In the genomic region with DNA sequence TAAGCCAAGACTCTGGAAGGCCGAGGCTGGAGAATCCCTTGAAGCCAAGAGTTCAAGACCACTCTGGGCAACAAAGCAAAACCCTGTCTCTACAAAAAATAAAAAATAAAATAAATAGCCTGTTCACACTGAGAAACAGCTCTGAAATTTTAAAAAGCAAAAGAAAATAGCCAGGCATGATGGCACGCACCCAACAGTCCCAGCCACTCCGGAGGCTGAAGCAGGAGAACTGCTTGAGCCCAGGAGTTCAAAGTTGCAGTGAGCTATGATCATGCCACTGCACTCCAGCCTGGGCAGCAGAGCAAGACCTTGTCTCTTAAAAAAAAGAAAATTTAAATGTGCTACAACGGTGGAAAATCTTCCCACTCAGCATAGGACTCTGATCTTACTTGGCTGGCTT, we compare ENCODE assay signal across 19 cellular contexts. TPM values are rescaled to one million over a fixed set of nuclear protein-coding genes. Genes with fewer than 3 reads are reported as not detected.
A peak's percentile ranks its signal among the peaks of the same experiment; 100 is the strongest.
DNase-seq lines count a peak whose midpoint lies in the region; ATAC-seq and TF ChIP-seq lines count a peak whose summit lies in the region.
"Had no signal": no experiment of that assay in that cellular context is flagged by ENCODE, and none has a peak within 500 bp of the region (broad histone marks: within the 10 kb centered on the region; RNA-seq: fewer than 3 reads in every experiment).

No MANE protein-coding gene starts in this region.

- peaks cover 7% of the 10 kb centered on the region for H3K36me3 ChIP-seq in mammary epithelial cell (ENCODE audit: insufficient read depth, low read length)
- H3K36me3 ChIP-seq in ovary = no peaks in the 10 kb centered on the region

- H3K9ac ChIP-seq in mammary epithelial cell (ENCODE audit: insufficient read depth, low read length) = no peak overlapping the region
- H3K9ac ChIP-seq: BLaER1, GM23248 had no signal

- H3K27me3 ChIP-seq in mammary epithelial cell (ENCODE audit: insufficient read depth, low read length) (no peaks in the 10 kb centered on the region), ovary (no peaks in the 10 kb centered on the region)
- H3K27me3 ChIP-seq: BLaER1 had no signal

- H3K4me3 Mint-ChIP-seq in MCF 10A (ENCODE audit: unreplicated experiment) (no peak overlapping the region), chondrocyte (ENCODE audit: unreplicated experiment) (no peak overlapping the region)
- H3K4me3 Mint-ChIP-seq: B cell; CD4-positive, CD25-positive, alpha-beta regulatory T cell; CD8-positive, alpha-beta T cell had no signal

- H3K4me1 Mint-ChIP-seq in MCF 10A (ENCODE audit: insufficient read depth, unreplicated experiment) = peaks cover 41% of the 10 kb centered on the region
- H3K4me1 Mint-ChIP-seq in chondrocyte (ENCODE audit: low read depth) = peaks cover 43% of the 10 kb centered on the region
- H3K4me1 Mint-ChIP-seq: B cell had no signal

- no peaks in the 10 kb centered on the region for H3K9me3 Mint-ChIP-seq in MCF 10A (ENCODE audit: unreplicated experiment)
- H3K9me3 Mint-ChIP-seq in chondrocyte (ENCODE audit: low read depth) = no peaks in the 10 kb centered on the region
- H3K9me3 Mint-ChIP-seq: CD4-positive, CD25-positive, alpha-beta regulatory T cell; CD8-positive, alpha-beta T cell had no signal

- H3K27ac ChIP-seq in mammary epithelial cell (ENCODE audit: insufficient read depth, low read depth, low read length) (no peak overlapping the region), ovary (no peak overlapping the region)
- H3K27ac ChIP-seq: 22Rv1, BLaER1, C4-2B, GM23248 had no signal

- H3K4me3 ChIP-seq in mammary epithelial cell (replicated peaks in 1 of 3; ENCODE audit: insufficient read depth in 1 of 3, low read depth in 2 of 3, low read length in 3 of 3) (no peak overlapping the region), ovary (no peak overlapping the region)
- H3K4me3 ChIP-seq: BLaER1, GM23248 had no signal

- intact Hi-C loops in mammary epithelial cell (cut with micrococcal nuclease) = no loop called here
- intact Hi-C loops in MCF 10A (cut with micrococcal nuclease) = no loop called here
- intact Hi-C loops in ovary (cut with DNase I) = no loop called here

- H3K9me3 ChIP-seq in mammary epithelial cell (replicated peaks; ENCODE audit: insufficient read depth, low read length) (no peaks in the 10 kb centered on the region), ovary (no peaks in the 10 kb centered on the region)
- H3K9me3 ChIP-seq: BLaER1, Caco-2 had no signal

- POLR2A ChIA-PET in MCF 10A (lab: Yijun Ruan, JAX) = interaction anchor here (0.6 to 3.7 kb wide), 2 partner anchors 13 to 51 kb away, joined by 3 to 42 read pairs; no protein-coding TSS in a partner anchor

- no peak for TF ChIP-seq POLR2A in ovary (IDR thresholded peaks at IDR 0.05)

- TSS peak; percentile 88 for BruUV-seq in mammary epithelial cell (replicated peaks; lab: Mats Ljungman, UMichigan)
- BruUV-seq in MCF 10A (replicated peaks; lab: Mats Ljungman, UMichigan) = no TSS peak

- CTCF ChIA-PET in mammary epithelial cell (lab: Charles Lee; ENCODE audit: low non-redundant PET) = no interaction called here
- CTCF ChIA-PET in MCF 10A (lab: Yijun Ruan, JAX) = interaction anchor here (1.7 to 3.5 kb wide), 3 partner anchors 13 to 79 kb away, joined by 11 to 26 read pairs (median 23); no protein-coding TSS in a partner anchor

- TF ChIP-seq EP300 in ovary (IDR thresholded peaks at IDR 0.05) = no peak

- H3K4me1 ChIP-seq in mammary epithelial cell (ENCODE audit: insufficient read depth, low read length) (peaks cover 48% of the 10 kb centered on the region), ovary (ENCODE audit: insufficient read depth) (peaks cover 5% of the 10 kb centered on the region)
- H3K4me1 ChIP-seq: BLaER1 had no signal

- H3K27me3 Mint-ChIP-seq in MCF 10A (ENCODE audit: insufficient read depth, unreplicated experiment) = no peaks in the 10 kb centered on the region
- no peaks in the 10 kb centered on the region for H3K27me3 Mint-ChIP-seq in chondrocyte (ENCODE audit: low read depth)
- H3K27me3 Mint-ChIP-seq: B cell; CD4-positive, CD25-positive, alpha-beta regulatory T cell had no signal

- peaks cover 9% of the 10 kb centered on the region for H3K36me3 Mint-ChIP-seq in MCF 10A (ENCODE audit: insufficient read depth, unreplicated experiment)
- peaks cover 1% of the 10 kb centered on the region for H3K36me3 Mint-ChIP-seq in chondrocyte (ENCODE audit: low read depth)

- in situ Hi-C loops in mammary epithelial cell (cut with MboI; ENCODE audit: low sequenced_read_pairs in 2 of 2) = no loop called here

- H3K27ac Mint-ChIP-seq in MCF 10A (ENCODE audit: low read depth, unreplicated experiment) (no peak overlapping the region), chondrocyte (ENCODE audit: unreplicated experiment) (peak overlapping the region; percentile 15)
- H3K27ac Mint-ChIP-seq: B cell; CD8-positive, alpha-beta T cell had no signal

- WGBS in mammary epithelial cell (ENCODE audit: low coverage, missing lambda C conversion rate) = 83% methylated on average over 4 of the region's 4 CpGs
- WGBS in ovary, 3 donors = 24 to 29% (median 27%) methylated on average over 4 of the region's 4 CpGs

- peaks cover 4% of the 10 kb centered on the region for H3K79me2 ChIP-seq in mammary epithelial cell (ENCODE audit: insufficient read depth, low read length)

- dilution Hi-C loops in mammary epithelial cell (cut with HindIII; ENCODE audit: low sequenced_read_pairs) = no loop called here

- no peak overlapping the region for H2AFZ ChIP-seq in mammary epithelial cell (ENCODE audit: low read depth, low read length)
- H2AFZ ChIP-seq: GM23248 had no signal

- DNase-seq in mammary epithelial cell (no peak), MCF 10A (ENCODE audit: unreplicated experiment) (no peak), chondrocyte (ENCODE audit: low spot score) (no peak), ovary (peak in 4 of 5 donors; percentile 21 to 60 (median 30)), iPS-NIHi11 (ENCODE audit: low spot score) (no peak)
- DNase-seq: Caco-2; CD4-positive, CD25-positive, alpha-beta regulatory T cell; CD8-positive, alpha-beta T cell; DMS153; DND-41; GM23248; H7; HCEC 1CT had no signal

- no peaks in the 10 kb centered on the region for H4K20me1 ChIP-seq in mammary epithelial cell (ENCODE audit: insufficient read depth, low read length)
- H4K20me1 ChIP-seq: BLaER1 had no signal

- no peak overlapping the region for H3K4me2 ChIP-seq in mammary epithelial cell (ENCODE audit: insufficient read depth, low read depth, low read length)
- H3K4me2 ChIP-seq: BLaER1 had no signal

- TF ChIP-seq CTCF in mammary epithelial cell (conservative IDR thresholded peaks at IDR 0.05 in 1 of 2, IDR thresholded peaks at IDR 0.05 in 1 of 2; ENCODE audit: extremely low read depth in 1 of 2, insufficient read depth in 1 of 2, low read depth in 1 of 2, low read length in 2 of 2) (no peak), MCF 10A (IDR thresholded peaks at IDR 0.05; ENCODE audit: unreplicated experiment) (no peak), chondrocyte (IDR thresholded peaks at IDR 0.05) (no peak), ovary (IDR thresholded peaks at IDR 0.05) (no peak)

- ATAC-seq in HG02973 (IDR thresholded peaks at IDR 0.05; ENCODE audit: unreplicated experiment) (no peak), HG03097 (IDR thresholded peaks at IDR 0.05; ENCODE audit: low FRiP score, unreplicated experiment) (no peak)
- ATAC-seq: CD8-positive, alpha-beta T cell had no signal

RNA-seq across cellular contexts. Expression of a gene that starts 52.7 kb away (rescaled TPM):
- 10 to 100 TPM; 38.8 to 42.9 TPM for total RNA-seq in mammary epithelial cell
- 25.9 TPM for polyA plus RNA-seq in mammary epithelial cell
- 65.9 TPM for polyA minus RNA-seq in mammary epithelial cell
- 22.7 and 26.3 TPM in 2 replicates for total RNA-seq in MCF 10A (2022)
- 8.5 to 12.1 TPM (median 8.7 TPM) in 3 replicates for total RNA-seq in chondrocyte
- 10 to 100 TPM in 6 of 7 donors, 1 to 10 TPM in 1; 9.4 to 24.9 (median 17.6) TPM for total RNA-seq in ovary
- 10 to 100 TPM in 1 of 2 donors, 1 to 10 TPM in 1; 8.0 to 14.3 TPM for polyA plus RNA-seq in ovary

Comparison
In these comparisons a context has a peak if more than half of its experiments do, and no peak if none do; other contexts are left out.
1. DNase-seq: peak in ovary (4 of 5); none in mammary epithelial cell (single experiment), MCF 10A (single experiment), chondrocyte (single experiment) and iPS-NIHi11 (single experiment).